Comparison of ENCODE assay signal across 14 cellular contexts in genomic region chr10:4334076-4334475, GRCh38.
"Had no signal": no experiment of that assay in that cellular context is flagged by ENCODE, and none has a peak within 500 bp of the region (broad histone marks: within the 10 kb centered on the region; RNA-seq: fewer than 3 reads in every experiment).

No MANE protein-coding gene starts in this region.

- H3K4me1 ChIP-seq: adrenal gland, parathyroid adenoma, stomach had no signal

- FAIRE-seq: keratinocyte had no signal

- H3K9me3 Mint-ChIP-seq: neural crest cell had no signal

- H2AFZ ChIP-seq: parathyroid adenoma had no signal

- DNase-seq: activated naive CD4-positive, alpha-beta T cell treated with anti-CD3 and anti-CD28 coated beads, Interleukin-2, amount 50 U/mL, for 16 hours; adrenal gland; caudate nucleus; effector CD4-positive, alpha-beta T cell; foreskin melanocyte; left ventricle myocardium inferior; mesendoderm; stomach; tibial artery had no signal

- H3K9me3 ChIP-seq: adrenal gland, stomach, tibial artery had no signal

- H3K4me3 ChIP-seq: adrenal gland, coronary artery, left ventricle myocardium inferior, skin epidermis, stomach, tibial artery had no signal

- H3K4me3 Mint-ChIP-seq: neural crest cell had no signal

- H3K27ac ChIP-seq: adrenal gland, coronary artery, left ventricle myocardium inferior, parathyroid adenoma, skin epidermis, stomach had no signal

- H3K36me3 ChIP-seq: adrenal gland, left ventricle myocardium inferior, stomach, tibial artery had no signal

- H3K79me2 ChIP-seq: parathyroid adenoma had no signal

- H3K27me3 ChIP-seq: adrenal gland, stomach, tibial artery had no signal

- H3K9ac ChIP-seq: parathyroid adenoma had no signal
